ENCODE assay signal across 22 cellular contexts in the genomic region with DNA sequence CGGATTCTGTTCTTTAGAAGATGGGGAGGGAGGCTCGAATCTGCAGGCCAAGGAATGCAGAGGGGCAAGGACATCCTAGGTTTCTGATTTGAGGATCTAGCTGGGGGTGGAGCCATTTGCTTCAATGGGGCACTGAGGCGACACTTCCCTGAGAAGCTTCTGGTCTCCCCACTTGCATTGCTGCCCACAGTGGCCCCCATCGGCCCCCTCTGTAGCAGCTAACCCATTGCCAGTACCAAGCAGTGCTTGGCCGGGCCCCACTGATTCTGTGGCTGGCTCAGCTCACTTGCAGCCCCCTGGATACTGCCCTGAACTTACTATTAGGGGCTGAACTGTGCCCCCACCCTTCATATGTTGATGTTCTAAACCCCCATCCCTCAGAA. TPM values are rescaled to one million over a fixed set of nuclear protein-coding genes. Genes with fewer than 3 reads are reported as not detected.
DNase-seq lines count a peak whose midpoint lies in the region; ATAC-seq, FAIRE-seq and TF ChIP-seq lines count a peak whose summit lies in the region.
"Had no signal": no experiment of that assay in that cellular context is flagged by ENCODE, and none has a peak within 500 bp of the region (broad histone marks: within the 10 kb centered on the region; RNA-seq: fewer than 3 reads in every experiment).

No MANE protein-coding gene starts in this region.

- no peaks in the 10 kb centered on the region for H3K36me3 Mint-ChIP-seq in brain
- no peaks in the 10 kb centered on the region for H3K36me3 Mint-ChIP-seq in activated CD4-positive, alpha-beta T cell treated with anti-CD3 and anti-CD28 coated beads, Interleukin-2, amount 10 ng/mL, durations not matched to agents 7 days and 5 days (ENCODE audit: low read depth)
- H3K36me3 Mint-ChIP-seq: CD8-positive, alpha-beta T cell had no signal

- POLR2A ChIA-PET in activated CD4-positive, alpha-beta T cell treated with anti-CD3 and anti-CD28 coated beads, Interleukin-2, amount 10 ng/mL, durations not matched to agents 7 days and 5 days (lab: Charles Lee) = no interaction called here

- FAIRE-seq in kidney (lab: Jason Lieb, UNC) (no peak), D721Med (lab: Jason Lieb, UNC) (no peak)
- FAIRE-seq: GM12892, GM19239, HTR-8/SVneo, K562 had no signal

- DNase-seq in kidney (peak; percentile 31), sciatic nerve (ENCODE audit: low spot score) (peak; percentile 36), D721Med (ENCODE audit: insufficient read length, low spot score) (no peak), NCI-H69 (lab: John Stamatoyannopoulos, UW) (no peak)
- DNase-seq in activated CD4-positive, alpha-beta T cell treated with anti-CD3 and anti-CD28 coated beads, Interleukin-2, amount 10 ng/mL, durations not matched to agents 7 days and 5 days = no peak
- DNase-seq: AML-193; CD8-positive, alpha-beta T cell; DND-41; GDM1; GM23248; NCI-H1105; NCI-H187; NCI-H446 treated with DMSO at 0.1 percent for 48 hours; NCI-H774; SIG-M5 had no signal

- TF ChIP-seq CTCF in brain (conservative IDR thresholded peaks at IDR 0.05) (no peak), kidney (IDR thresholded peaks at IDR 0.05; ENCODE audit: borderline replicate concordance, extremely low read depth, insufficient read depth) (no peak), D721Med (IDR thresholded peaks at IDR 0.05; ENCODE audit: insufficient read depth, missing control alignments) (no peak)

- CTCF ChIA-PET in activated CD4-positive, alpha-beta T cell treated with anti-CD3 and anti-CD28 coated beads, Interleukin-2, amount 10 ng/mL, durations not matched to agents 7 days and 5 days (lab: Charles Lee) = interaction anchor here (0.9 kb wide), 1 partner anchor 271 kb away, joined by 3 read pairs; no protein-coding TSS in a partner anchor

- H3K36me3 ChIP-seq in BLaER1 = no peaks in the 10 kb centered on the region
- H3K36me3 ChIP-seq in kidney (ENCODE audit: control insufficient read depth in 1 of 2, insufficient read depth in 2 of 2, low read length in 2 of 2) = no peaks in the 10 kb centered on the region

- ATAC-seq in sciatic nerve = no peak
- ATAC-seq: CD8-positive, alpha-beta T cell; K562; Panc1 had no signal

- H3K4me1 ChIP-seq in BLaER1 = peaks cover 17% of the 10 kb centered on the region
- no peaks in the 10 kb centered on the region for H3K4me1 ChIP-seq in kidney (ENCODE audit: control insufficient read depth in 1 of 2, insufficient read depth in 1 of 2, low read depth in 1 of 2, low read length in 2 of 2)

- H3K4me3 ChIP-seq in BLaER1 (no peak overlapping the region), kidney (ENCODE audit: low read length in 2 of 2) (no peak overlapping the region)
- H3K4me3 ChIP-seq: GM23248, K562 had no signal

- peaks cover 75% of the 10 kb centered on the region for H3K4me1 Mint-ChIP-seq in brain
- peaks cover 3% of the 10 kb centered on the region for H3K4me1 Mint-ChIP-seq in activated CD4-positive, alpha-beta T cell treated with anti-CD3 and anti-CD28 coated beads, Interleukin-2, amount 10 ng/mL, durations not matched to agents 7 days and 5 days

- H3K9me3 ChIP-seq in BLaER1 (no peaks in the 10 kb centered on the region), kidney (ENCODE audit: control insufficient read depth in 1 of 2, low read length in 2 of 2) (no peaks in the 10 kb centered on the region)

- H3K9ac ChIP-seq in BLaER1 = no peak overlapping the region
- no peak overlapping the region for H3K9ac ChIP-seq in kidney (ENCODE audit: low read length in 2 of 2)
- H3K9ac ChIP-seq: GM23248 had no signal

- H3K4me2 ChIP-seq in BLaER1 = peak overlapping the region; percentile 49

- H3K27ac ChIP-seq in BLaER1 (no peak overlapping the region), kidney (ENCODE audit: low read depth in 2 of 2, low read length in 2 of 2) (no peak overlapping the region)
- H3K27ac ChIP-seq: GM23248 had no signal

- H3K27me3 Mint-ChIP-seq in brain = peaks cover 8% of the 10 kb centered on the region
- peaks cover 7% of the 10 kb centered on the region for H3K27me3 Mint-ChIP-seq in activated CD4-positive, alpha-beta T cell treated with anti-CD3 and anti-CD28 coated beads, Interleukin-2, amount 10 ng/mL, durations not matched to agents 7 days and 5 days

- peaks cover 0 to 11% (median 0%) of the 10 kb centered on the region in 5 experiments for H3K9me3 Mint-ChIP-seq in brain
- H3K9me3 Mint-ChIP-seq in activated CD4-positive, alpha-beta T cell treated with anti-CD3 and anti-CD28 coated beads, Interleukin-2, amount 10 ng/mL, durations not matched to agents 7 days and 5 days = no peaks in the 10 kb centered on the region
- H3K9me3 Mint-ChIP-seq: CD8-positive, alpha-beta T cell had no signal

- peak overlapping the region in 1 of 5 experiments; percentile 31 for H3K4me3 Mint-ChIP-seq in brain
- H3K4me3 Mint-ChIP-seq in activated CD4-positive, alpha-beta T cell treated with anti-CD3 and anti-CD28 coated beads, Interleukin-2, amount 10 ng/mL, durations not matched to agents 7 days and 5 days = no peak overlapping the region
- H3K4me3 Mint-ChIP-seq: CD8-positive, alpha-beta T cell had no signal

- intact Hi-C loops in kidney (cut with DNase I) = no loop called here
- intact Hi-C loops in sciatic nerve (cut with DNase I) = no loop called here

- H3K27ac Mint-ChIP-seq in brain = peak overlapping the region; percentile 4 to 98 (median 50)
- no peak overlapping the region for H3K27ac Mint-ChIP-seq in activated CD4-positive, alpha-beta T cell treated with anti-CD3 and anti-CD28 coated beads, Interleukin-2, amount 10 ng/mL, durations not matched to agents 7 days and 5 days
- H3K27ac Mint-ChIP-seq: CD8-positive, alpha-beta T cell had no signal

- H4K20me1 ChIP-seq in BLaER1 = no peaks in the 10 kb centered on the region

- no peaks in the 10 kb centered on the region for H3K27me3 ChIP-seq in BLaER1

RNA-seq across cellular contexts. Expression of a gene that starts 42.9 kb away (rescaled TPM):
- polyA plus RNA-seq in brain (ENCODE audit: insufficient read depth, low read depth, low replicate concordance) (22.9 TPM), kidney (ENCODE audit: insufficient read depth, low read depth, low replicate concordance) (0.04 TPM)
- total RNA-seq in kidney (1.1 TPM), sciatic nerve (2.1 TPM)
- total RNA-seq in activated CD4-positive, alpha-beta T cell treated with anti-CD3 and anti-CD28 coated beads, Interleukin-2, amount 10 ng/mL, durations not matched to agents 7 days and 5 days = not detected
- total RNA-seq: CD8-positive, alpha-beta T cell; K562 had no signal
- polyA plus RNA-seq: K562 had no signal

Comparison
In these comparisons a context has a peak if more than half of its experiments do, and no peak if none do; other contexts are left out.
1. DNase-seq: peak in kidney (single experiment) and sciatic nerve (single experiment); none in D721Med (single experiment), activated CD4-positive, alpha-beta T cell treated with anti-CD3 and anti-CD28 coated beads, Interleukin-2, amount 10 ng/mL, durations not matched to agents 7 days and 5 days (single experiment) and NCI-H69 (single experiment).